Comparison of ENCODE assay signal across 8 cellular contexts in genomic region chrX:132023117-132023895, GRCh38. TPM values are rescaled to one million over a fixed set of nuclear protein-coding genes. Genes with fewer than 3 reads are reported as not detected.
DNase-seq lines count a peak whose midpoint lies in the region; ATAC-seq and TF ChIP-seq lines count a peak whose summit lies in the region.

Gene STK26, plus strand, starts transcription at chrX:132023302. Its CDS starts 316 bp downstream, at chrX:132023618.

- peak within 1 kb of the TSS; percentile 91 for H3K4me3 Mint-ChIP-seq in activated naive CD8-positive, alpha-beta T cell treated with anti-CD3 and anti-CD28 coated beads for 36 hours

- DNase-seq in GM04503 (ENCODE audit: low read depth) = peak; percentile 11
- peak; percentile 7 for DNase-seq in GOT3 (lab: John Stamatoyannopoulos, UW)
- DNase-seq in LHCN-M2 (ENCODE audit: low read depth) = peak; percentile 34
- peak; percentile 54 for DNase-seq in SKM-1 treated with dmso at 0.1 percent for 144 hours (lab: John Stamatoyannopoulos, UW; ENCODE audit: unreplicated experiment)
- peak; percentile 85 for DNase-seq in activated naive CD8-positive, alpha-beta T cell treated with anti-CD3 and anti-CD28 coated beads for 36 hours
- peak; percentile 48 to 86 (median 60) for DNase-seq in heart left ventricle
- DNase-seq in psoas muscle = peak; percentile 61 to 77
- peak in 1 of 2 donors; percentile 88 for DNase-seq in vagina (ENCODE audit: extremely low spot score in 2 of 2)

- H3K27me3 ChIP-seq in heart left ventricle (peaks cover 0 to 51% (median 0%) of the 10 kb centered on the region in 9 donors), psoas muscle (ENCODE audit: insufficient read depth in 3 of 3, low read length in 2 of 3) (peaks cover 0 to 45% (median 0%) of the 10 kb centered on the region in 3 donors), vagina (no peaks in the 10 kb centered on the region)

- H3K9me3 ChIP-seq in heart left ventricle (no peaks in the 10 kb centered on the region), psoas muscle (no peaks in the 10 kb centered on the region), vagina (no peaks in the 10 kb centered on the region)

- intact Hi-C loops in heart left ventricle (cut with DNase I) (no loop called here), psoas muscle (cut with DNase I) (no loop called here), vagina (cut with DNase I) (no loop called here)

- no peaks in the 10 kb centered on the region for H3K27me3 Mint-ChIP-seq in activated naive CD8-positive, alpha-beta T cell treated with anti-CD3 and anti-CD28 coated beads for 36 hours

- ATAC-seq in heart left ventricle = peak in 3 of 4 donors; percentile 88 to 98 (median 95)
- ATAC-seq in psoas muscle = peak; percentile 55 to 90 (median 78)

- H3K27ac ChIP-seq in heart left ventricle (peak within 1 kb of the TSS in 3 of 12 donors; percentile 17 to 74 (median 30)), psoas muscle (no peak within 1 kb of the TSS), vagina (peak within 1 kb of the TSS; percentile 53)

- no peaks in the 10 kb centered on the region for H3K9me3 Mint-ChIP-seq in activated naive CD8-positive, alpha-beta T cell treated with anti-CD3 and anti-CD28 coated beads for 36 hours

- H3K4me1 ChIP-seq in heart left ventricle = peaks cover 0 to 13% (median 0%) of the 10 kb centered on the region in 12 donors
- H3K4me1 ChIP-seq in psoas muscle = no peaks in the 10 kb centered on the region
- peaks cover 8% of the 10 kb centered on the region for H3K4me1 ChIP-seq in vagina

- no peak for TF ChIP-seq POLR2A in heart left ventricle (IDR thresholded peaks at IDR 0.05)
- TF ChIP-seq POLR2A in vagina (IDR thresholded peaks at IDR 0.05) = no peak

- H3K4me3 ChIP-seq in heart left ventricle (peak within 1 kb of the TSS in 11 of 12 donors; percentile 41 to 72 (median 56)), psoas muscle (peak within 1 kb of the TSS; percentile 68), vagina (peak within 1 kb of the TSS; percentile 55 to 59)

- H3K36me3 ChIP-seq in heart left ventricle (no peaks in the 10 kb centered on the region), psoas muscle (ENCODE audit: insufficient read depth in 1 of 2, low read depth in 1 of 2) (no peaks in the 10 kb centered on the region), vagina (no peaks in the 10 kb centered on the region)

- peaks cover 20% of the 10 kb centered on the region for H3K36me3 Mint-ChIP-seq in activated naive CD8-positive, alpha-beta T cell treated with anti-CD3 and anti-CD28 coated beads for 36 hours

- peaks cover 22% of the 10 kb centered on the region for H3K4me1 Mint-ChIP-seq in activated naive CD8-positive, alpha-beta T cell treated with anti-CD3 and anti-CD28 coated beads for 36 hours

- WGBS in heart left ventricle, 4 donors = 0 to 26% (median 13%) methylated on average over 23 to 65 of the region's 65 CpGs
- 1 to 22% (median 1%) methylated on average over 21 to 65 of the region's 65 CpGs for WGBS in psoas muscle, 3 donors

- H3K27ac Mint-ChIP-seq in activated naive CD8-positive, alpha-beta T cell treated with anti-CD3 and anti-CD28 coated beads for 36 hours = peak within 1 kb of the TSS; percentile 96

- TF ChIP-seq CTCF in heart left ventricle (IDR thresholded peaks at IDR 0.05) = no peak
- no peak for TF ChIP-seq CTCF in psoas muscle (IDR thresholded peaks at IDR 0.05)
- TF ChIP-seq CTCF in vagina (IDR thresholded peaks at IDR 0.05) = no peak

RNA-seq across cellular contexts. Expression of gene STK26, which starts in this region (rescaled TPM):
- total RNA-seq in LHCN-M2 (2014; rRNA removed) (4.4 and 4.7 TPM in 2 replicates), heart left ventricle (1 to 10 TPM in 7 of 9 donors, under 1 TPM in 2; 0.43 to 4.9 (median 1.6) TPM), psoas muscle (under 1 TPM; 0.42 to 0.79 (median 0.66) TPM), vagina (18.9 TPM)
- polyA plus RNA-seq in LHCN-M2 (2012) = 0.32 TPM
- 10 to 100 TPM; 76.4 TPM for total RNA-seq in activated naive CD8-positive, alpha-beta T cell treated with anti-CD3 and anti-CD28 coated beads for 36 hours
- polyA plus RNA-seq in heart left ventricle (under 1 TPM; 0.71 to 0.91 TPM), psoas muscle (under 1 TPM; 0.25 to 0.44 (median 0.31) TPM)

Comparison
In these comparisons a context has a peak if more than half of its experiments do, and no peak if none do; other contexts are left out.
1. Peak in DNase-seq, ATAC-seq and H3K4me3 ChIP-seq in psoas muscle; RNA of the gene not detected or under 1 TPM.